1 cellular context compared by ENCODE assay signal in genomic region chr22:30782613-30783012, GRCh38.
TF ChIP-seq lines count a peak whose summit lies in the region.

No MANE protein-coding gene starts in this region.

TF ChIP-seq in IMR-90, 13 proteins besides CTCF, POLR2A, EP300 and RAD21:
- TF ChIP-seq NFE2L2 (IDR thresholded peaks at IDR 0.05; ENCODE audit: low read depth, low read length) (peak; percentile 30; the same call in 1 of the 2 replicates), RCOR1 (IDR thresholded peaks at IDR 0.05; ENCODE audit: insufficient replicate concordance, low read length) (no peak), MAFK (IDR thresholded peaks at IDR 0.05; ENCODE audit: low read depth, low read length) (peak; percentile 44; the same call in 1 of the 2 replicates), FOS (IDR thresholded peaks at IDR 0.05; ENCODE audit: low read depth, low read length) (no peak), SMC3 (IDR thresholded peaks at IDR 0.05; ENCODE audit: low read depth, low read length) (no peak), BHLHE40 (IDR thresholded peaks at IDR 0.05; ENCODE audit: low read depth, low read length) (no peak), CEBPB (IDR thresholded peaks at IDR 0.05; ENCODE audit: low read depth, low read length) (peak; percentile 68; the same call in 1 of the 2 replicates), MXI1 (IDR thresholded peaks at IDR 0.05; ENCODE audit: borderline replicate concordance, low read depth, low read length) (no peak), RFX5 (IDR thresholded peaks at IDR 0.05; ENCODE audit: low read depth, low read length) (no peak), ELK1 (IDR thresholded peaks at IDR 0.05; ENCODE audit: borderline replicate concordance, low read depth, low read length) (no peak), CHD1 (IDR thresholded peaks at IDR 0.05; ENCODE audit: low read depth, low read length) (no peak), MAZ (IDR thresholded peaks at IDR 0.05; ENCODE audit: borderline replicate concordance, low read depth, low read length) (no peak)
- TF ChIP-seq, protein P1, sequence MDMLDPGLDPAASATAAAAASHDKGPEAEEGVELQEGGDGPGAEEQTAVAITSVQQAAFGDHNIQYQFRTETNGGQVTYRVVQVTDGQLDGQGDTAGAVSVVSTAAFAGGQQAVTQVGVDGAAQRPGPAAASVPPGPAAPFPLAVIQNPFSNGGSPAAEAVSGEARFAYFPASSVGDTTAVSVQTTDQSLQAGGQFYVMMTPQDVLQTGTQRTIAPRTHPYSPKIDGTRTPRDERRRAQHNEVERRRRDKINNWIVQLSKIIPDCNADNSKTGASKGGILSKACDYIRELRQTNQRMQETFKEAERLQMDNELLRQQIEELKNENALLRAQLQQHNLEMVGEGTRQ (IDR thresholded peaks at IDR 0.05; ENCODE audit: low read depth, low read length), result no peak
TF ChIP-seq in IMR-90: peak in this region for 3.
